2 cellular contexts compared by ENCODE assay signal in the genomic region with DNA sequence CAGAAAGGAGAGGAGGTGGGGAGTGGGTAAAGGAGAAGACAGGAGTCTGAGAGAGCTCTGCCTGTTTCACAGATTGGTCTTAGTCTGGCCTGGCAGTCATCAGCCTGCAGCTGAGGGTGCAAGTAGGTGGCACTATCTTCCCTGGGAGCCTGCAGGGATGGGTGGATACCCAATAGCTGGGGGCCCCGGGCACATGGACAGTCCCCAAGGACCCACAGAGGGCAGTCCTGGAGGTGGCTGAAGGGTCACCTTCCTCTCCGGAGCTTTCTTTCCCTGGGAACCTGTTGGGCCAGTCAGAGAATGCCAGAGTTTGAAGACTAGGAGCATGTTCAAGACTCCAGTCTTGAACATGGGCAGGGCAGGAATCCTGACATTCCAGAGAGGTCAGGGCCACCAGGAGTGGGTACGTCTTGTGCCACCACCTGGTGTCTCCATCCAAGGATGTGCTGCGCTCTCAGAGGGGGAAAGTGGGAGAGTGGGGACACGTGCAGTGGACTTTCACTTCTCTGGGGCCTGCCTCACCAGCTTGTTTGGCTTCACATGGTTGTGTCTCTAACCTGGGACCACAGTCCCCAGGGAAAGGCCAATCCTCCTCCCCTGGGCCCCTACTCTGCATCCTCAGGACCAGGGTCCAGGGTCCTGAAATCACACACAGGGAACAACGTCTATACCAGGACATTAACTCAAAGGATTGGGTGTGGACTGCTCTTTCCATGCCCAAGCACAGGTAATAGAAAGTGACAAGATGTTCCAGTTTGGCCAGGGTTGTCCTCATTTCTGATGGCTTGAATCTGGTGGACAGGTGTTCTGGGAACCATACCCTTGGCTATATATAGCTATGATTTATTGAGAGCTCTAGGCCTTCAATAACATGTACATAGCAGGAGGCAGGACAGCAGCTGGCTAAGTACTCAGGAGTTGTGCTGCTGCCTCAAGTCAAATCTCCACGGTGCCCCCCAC.
A peak's percentile ranks its signal among the peaks of the same experiment; 100 is the strongest.
TF ChIP-seq lines count a peak whose summit lies in the region.

No MANE protein-coding gene starts in this region.

TF ChIP-seq in HEK293, 187 proteins besides CTCF, POLR2A, EP300 and RAD21:
- TF ChIP-seq, protein P1, sequence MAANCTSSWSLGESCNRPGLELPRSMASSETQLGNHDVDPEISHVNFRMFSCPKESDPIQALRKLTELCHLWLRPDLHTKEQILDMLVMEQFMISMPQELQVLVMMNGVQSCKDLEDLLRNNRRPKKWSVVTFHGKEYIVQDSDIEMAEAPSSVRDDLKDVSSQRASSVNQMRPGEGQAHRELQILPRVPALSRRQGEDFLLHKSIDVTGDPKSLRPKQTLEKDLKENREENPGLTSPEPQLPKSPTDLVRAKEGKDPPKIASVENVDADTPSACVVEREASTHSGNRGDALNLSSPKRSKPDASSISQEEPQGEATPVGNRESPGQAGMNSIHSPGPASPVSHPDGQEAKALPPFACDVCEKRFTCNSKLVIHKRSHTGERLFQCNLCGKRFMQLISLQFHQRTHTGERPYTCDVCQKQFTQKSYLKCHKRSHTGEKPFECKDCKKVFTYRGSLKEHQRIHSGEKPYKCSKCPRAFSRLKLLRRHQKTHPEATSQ (tag by site-specific recombination; IDR thresholded peaks at IDR 0.05), result no peak
- TF ChIP-seq SCRT2 (tag by site-specific recombination; IDR thresholded peaks at IDR 0.05) (peak; percentile 35; the same call in 1 of the 2 replicates), ZNF654 (tag by site-specific recombination; IDR thresholded peaks at IDR 0.05; ENCODE audit: low read depth) (no peak), ZNF248 (tag by site-specific recombination; IDR thresholded peaks at IDR 0.05) (no peak), ZNF777 (tag by site-specific recombination; IDR thresholded peaks at IDR 0.05; ENCODE audit: borderline replicate concordance) (no peak), ZNF2 (tag by site-specific recombination; IDR thresholded peaks at IDR 0.05) (no peak), ZNF341 (tag by site-specific recombination; IDR thresholded peaks at IDR 0.05; ENCODE audit: low read depth) (no peak), ZNF626 (tag by site-specific recombination; IDR thresholded peaks at IDR 0.05) (no peak), ZNF610 (tag by site-specific recombination; IDR thresholded peaks at IDR 0.05; ENCODE audit: borderline replicate concordance) (no peak), MEIS1 (CRISPR knock-in tag; IDR thresholded peaks at IDR 0.05; ENCODE audit: borderline replicate concordance) (no peak), PRDM1 (tag by site-specific recombination; IDR thresholded peaks at IDR 0.05) (peak; percentile 79), ZBTB20 (tag by site-specific recombination; IDR thresholded peaks at IDR 0.05) (peak; percentile 30; the same call in 1 of the 2 replicates), ZNF548 (tag by site-specific recombination; IDR thresholded peaks at IDR 0.05) (no peak)

TF ChIP-seq in HepG2, 621 proteins besides CTCF, POLR2A, EP300 and RAD21:
- TF ChIP-seq ZNF883 (CRISPR knock-in tag; IDR thresholded peaks at IDR 0.05; ENCODE audit: not compliant biosample characterization), result peak; percentile 53
- no peak for TF ChIP-seq SRSF4 (IDR thresholded peaks at IDR 0.05; ENCODE audit: low read depth, low read length, poor library complexity, severe bottlenecking)
- TF ChIP-seq ZNF614 (CRISPR knock-in tag; IDR thresholded peaks at IDR 0.05; ENCODE audit: borderline replicate concordance), result no peak
- TF ChIP-seq HIVEP1 (CRISPR knock-in tag; IDR thresholded peaks at IDR 0.05), result no peak
- TF ChIP-seq, protein P2, sequence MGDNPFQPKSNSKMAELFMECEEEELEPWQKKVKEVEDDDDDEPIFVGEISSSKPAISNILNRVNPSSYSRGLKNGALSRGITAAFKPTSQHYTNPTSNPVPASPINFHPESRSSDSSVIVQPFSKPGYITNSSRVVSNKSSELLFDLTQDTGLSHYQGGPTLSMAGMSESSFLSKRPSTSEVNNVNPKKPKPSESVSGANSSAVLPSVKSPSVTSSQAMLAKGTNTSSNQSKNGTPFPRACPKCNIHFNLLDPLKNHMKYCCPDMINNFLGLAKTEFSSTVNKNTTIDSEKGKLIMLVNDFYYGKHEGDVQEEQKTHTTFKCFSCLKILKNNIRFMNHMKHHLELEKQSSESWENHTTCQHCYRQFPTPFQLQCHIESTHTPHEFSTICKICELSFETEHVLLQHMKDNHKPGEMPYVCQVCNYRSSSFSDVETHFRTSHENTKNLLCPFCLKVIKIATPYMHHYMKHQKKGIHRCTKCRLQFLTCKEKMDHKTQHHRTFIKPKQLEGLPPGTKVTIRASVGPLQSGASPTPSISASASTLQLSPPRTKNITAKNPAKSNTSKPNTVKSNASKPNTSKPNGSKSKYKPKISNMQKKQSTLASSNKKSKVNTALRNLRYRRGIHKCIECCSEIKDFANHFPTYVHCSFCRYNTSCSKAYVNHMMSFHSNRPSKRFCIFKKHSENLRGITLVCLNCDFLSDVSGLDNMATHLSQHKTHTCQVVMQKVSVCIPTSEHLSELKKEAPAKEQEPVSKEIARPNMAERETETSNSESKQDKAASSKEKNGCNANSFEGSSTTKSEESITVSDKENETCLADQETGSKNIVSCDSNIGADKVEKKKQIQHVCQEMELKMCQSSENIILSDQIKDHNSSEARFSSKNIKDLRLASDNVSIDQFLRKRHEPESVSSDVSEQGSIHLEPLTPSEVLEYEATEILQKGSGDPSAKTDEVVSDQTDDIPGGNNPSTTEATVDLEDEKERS (CRISPR knock-in tag; IDR thresholded peaks at IDR 0.05), result no peak
- no peak for TF ChIP-seq ZNF20 (CRISPR knock-in tag; IDR thresholded peaks at IDR 0.05)
- TF ChIP-seq KDM2A (CRISPR knock-in tag; IDR thresholded peaks at IDR 0.05; ENCODE audit: borderline replicate concordance, low read depth), result peak; percentile 22; the same call in 1 of the 2 replicates
- TF ChIP-seq, protein P3, sequence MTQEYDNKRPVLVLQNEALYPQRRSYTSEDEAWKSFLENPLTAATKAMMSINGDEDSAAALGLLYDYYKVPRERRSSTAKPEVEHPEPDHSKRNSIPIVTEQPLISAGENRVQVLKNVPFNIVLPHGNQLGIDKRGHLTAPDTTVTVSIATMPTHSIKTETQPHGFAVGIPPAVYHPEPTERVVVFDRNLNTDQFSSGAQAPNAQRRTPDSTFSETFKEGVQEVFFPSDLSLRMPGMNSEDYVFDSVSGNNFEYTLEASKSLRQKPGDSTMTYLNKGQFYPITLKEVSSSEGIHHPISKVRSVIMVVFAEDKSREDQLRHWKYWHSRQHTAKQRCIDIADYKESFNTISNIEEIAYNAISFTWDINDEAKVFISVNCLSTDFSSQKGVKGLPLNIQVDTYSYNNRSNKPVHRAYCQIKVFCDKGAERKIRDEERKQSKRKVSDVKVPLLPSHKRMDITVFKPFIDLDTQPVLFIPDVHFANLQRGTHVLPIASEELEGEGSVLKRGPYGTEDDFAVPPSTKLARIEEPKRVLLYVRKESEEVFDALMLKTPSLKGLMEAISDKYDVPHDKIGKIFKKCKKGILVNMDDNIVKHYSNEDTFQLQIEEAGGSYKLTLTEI (CRISPR knock-in tag; conservative IDR thresholded peaks at IDR 0.05), result no peak
- TF ChIP-seq PAF1 (CRISPR knock-in tag; IDR thresholded peaks at IDR 0.05), result 0 out of 2 replicates have a peak, but pooled peaks have one; percentile 31
- no peak for TF ChIP-seq CBX5 (CRISPR knock-in tag; IDR thresholded peaks at IDR 0.05; ENCODE audit: borderline replicate concordance)
